In the genomic region with DNA sequence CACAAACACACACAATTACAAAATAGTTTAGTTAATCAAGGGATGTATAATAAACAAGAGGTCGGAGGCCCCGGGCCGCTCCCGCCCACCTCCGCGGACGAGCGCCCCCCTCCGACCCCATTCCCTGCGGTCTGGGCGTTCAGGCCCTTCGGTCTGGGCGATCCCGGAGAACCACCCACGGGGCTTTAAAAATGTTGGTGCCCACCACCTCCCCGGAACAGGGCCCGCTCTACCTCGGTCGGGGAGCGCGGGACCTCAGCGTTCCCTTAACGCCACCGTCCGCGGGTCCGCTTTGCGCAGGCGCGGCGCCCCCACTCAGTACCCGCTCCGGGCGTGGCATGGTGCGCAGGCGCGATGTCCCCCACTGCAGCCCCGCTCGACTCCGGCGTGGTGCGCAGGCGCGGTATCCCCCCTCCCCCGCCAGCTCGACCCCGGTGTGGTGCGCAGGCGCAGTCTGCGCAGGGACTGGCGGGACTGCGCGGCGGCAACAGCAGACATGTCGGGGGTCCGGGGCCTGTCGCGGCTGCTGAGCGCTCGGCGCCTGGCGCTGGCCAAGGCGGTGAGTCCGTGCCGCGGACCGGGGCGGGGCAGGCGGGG, we compare ENCODE assay signal across 8 cellular contexts. TPM values are rescaled to one million over a fixed set of nuclear protein-coding genes. Genes with fewer than 3 reads are reported as not detected.
DNase-seq lines count a peak whose midpoint lies in the region; ATAC-seq, FAIRE-seq and TF ChIP-seq lines count a peak whose summit lies in the region.

A gene with protein sequence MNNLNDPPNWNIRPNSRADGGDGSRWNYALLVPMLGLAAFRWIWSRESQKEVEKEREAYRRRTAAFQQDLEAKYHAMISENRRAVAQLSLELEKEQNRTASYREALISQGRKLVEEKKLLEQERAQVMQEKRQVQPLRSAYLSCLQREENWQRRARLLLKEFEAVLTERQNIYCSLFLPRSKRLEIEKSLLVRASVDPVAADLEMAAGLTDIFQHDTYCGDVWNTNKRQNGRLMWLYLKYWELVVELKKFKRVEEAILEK (minus strand): TSS at position 294 of the 597 bp plus-strand sequence. CDS start 1,304 bp downstream, outside the sequence.
SDHA (plus strand) TSS at position 461 of the 597 bp plus-strand sequence; CDS start at position 497, 36 bp downstream.

- TF ChIP-seq CTCF in AG09309 (IDR thresholded peaks at IDR 0.05; ENCODE audit: control insufficient read depth, insufficient read depth, low read depth, low read length, missing control alignments), result peak; percentile 44
- peak; percentile 43; the same call in 1 of the 2 replicates for TF ChIP-seq CTCF in WERI-Rb-1 (IDR thresholded peaks at IDR 0.05; ENCODE audit: low read depth, low read length)
- TF ChIP-seq CTCF in mammary epithelial cell (conservative IDR thresholded peaks at IDR 0.05 in 1 of 2, IDR thresholded peaks at IDR 0.05 in 1 of 2; ENCODE audit: extremely low read depth in 1 of 2, insufficient read depth in 1 of 2, low read depth in 1 of 2, low read length in 2 of 2), result peak in 1 of 2 donors; percentile 42

- WGBS in mammary epithelial cell (ENCODE audit: low coverage, missing lambda C conversion rate), result 3% methylated on average over 19 of the region's 69 CpGs
- WGBS in small intestine, 3 donors, result 0 to 1% (median 1%) methylated on average over 43 to 69 of the region's 69 CpGs

- peak; percentile 76 for ATAC-seq in GM18909 (IDR thresholded peaks at IDR 0.05; ENCODE audit: poor library complexity, unreplicated experiment)
- peak; percentile 72 for ATAC-seq in HG03139 (IDR thresholded peaks at IDR 0.05; ENCODE audit: unreplicated experiment)

- peak within 1 kb of the TSS; percentile 83 for H3K9ac ChIP-seq in mammary epithelial cell (ENCODE audit: insufficient read depth, low read length)

- H3K36me3 ChIP-seq in WERI-Rb-1 (peaks cover 20% of the 10 kb centered on the region), mammary epithelial cell (ENCODE audit: insufficient read depth, low read length) (no peaks in the 10 kb centered on the region), small intestine (ENCODE audit: control insufficient read depth in 2 of 2, insufficient read depth in 2 of 2, low read length in 2 of 2) (no peaks in the 10 kb centered on the region)

- in situ Hi-C loops in mammary epithelial cell (cut with MboI; ENCODE audit: low sequenced_read_pairs in 2 of 2), result no loop called here

- intact Hi-C loops in mammary epithelial cell (cut with micrococcal nuclease), result loop anchor here (1.0 kb wide), 2 partner anchors 30 to 176 kb away; no protein-coding TSS in a partner anchor

- H3K4me3 ChIP-seq in AG09309 (ENCODE audit: control insufficient read depth, low read depth, low read length) (peak within 1 kb of the TSS; percentile 82), WERI-Rb-1 (ENCODE audit: low read depth, low read length) (peak within 1 kb of the TSS; percentile 98), mammary epithelial cell (replicated peaks in 1 of 3; ENCODE audit: insufficient read depth in 1 of 3, low read depth in 2 of 3, low read length in 3 of 3) (peak within 1 kb of the TSS; percentile 78 to 99 (median 99)), small intestine (ENCODE audit: low read depth in 1 of 2, low read length in 2 of 2) (peak within 1 kb of the TSS; percentile 98 to 99)

- dilution Hi-C loops in mammary epithelial cell (cut with HindIII; ENCODE audit: low sequenced_read_pairs), result no loop called here

- H4K20me1 ChIP-seq in mammary epithelial cell (ENCODE audit: insufficient read depth, low read length), result peaks cover 2% of the 10 kb centered on the region

- no TSS peak for BruUV-seq in mammary epithelial cell (replicated peaks; lab: Mats Ljungman, UMichigan)

- DNase-seq in AG09309 (ENCODE audit: low read depth) (peak; percentile 50), NCI-H2196 treated with DMSO at 0.1 percent for 48 hours (lab: John Stamatoyannopoulos, UW; ENCODE audit: unreplicated experiment) (peak; percentile 70), WERI-Rb-1 (peak; percentile 98), mammary epithelial cell (peak; percentile 84), iPS-NIHi7 (ENCODE audit: extremely low spot score) (peak; percentile 100), small intestine (peak; percentile 95)

- H3K9me3 ChIP-seq in WERI-Rb-1 (ENCODE audit: severe bottlenecking), result no peaks in the 10 kb centered on the region
- no peaks in the 10 kb centered on the region for H3K9me3 ChIP-seq in mammary epithelial cell (replicated peaks; ENCODE audit: insufficient read depth, low read length)
- no peaks in the 10 kb centered on the region for H3K9me3 ChIP-seq in small intestine (ENCODE audit: control insufficient read depth, low read depth)

- peaks cover 15% of the 10 kb centered on the region for H3K4me1 ChIP-seq in mammary epithelial cell (ENCODE audit: insufficient read depth, low read length)
- no peaks in the 10 kb centered on the region for H3K4me1 ChIP-seq in small intestine (ENCODE audit: control insufficient read depth in 2 of 2, insufficient read depth in 1 of 2, low read depth in 1 of 2, low read length in 1 of 2)

- H3K27me3 ChIP-seq in WERI-Rb-1 (ENCODE audit: insufficient read depth, low read depth, severe bottlenecking) (no peaks in the 10 kb centered on the region), mammary epithelial cell (ENCODE audit: insufficient read depth, low read length) (no peaks in the 10 kb centered on the region), small intestine (ENCODE audit: control insufficient read depth in 2 of 2, insufficient read depth in 2 of 2, low read length in 2 of 2) (no peaks in the 10 kb centered on the region)

- peaks cover 81% of the 10 kb centered on the region for H3K79me2 ChIP-seq in mammary epithelial cell (ENCODE audit: insufficient read depth, low read length)

- H3K27ac ChIP-seq in WERI-Rb-1 (peak within 1 kb of the TSS; percentile 94), mammary epithelial cell (ENCODE audit: insufficient read depth, low read depth, low read length) (peak within 1 kb of the TSS; percentile 69), small intestine (ENCODE audit: low read depth in 1 of 2, low read length in 1 of 2) (peak within 1 kb of the TSS; percentile 94 to 97)

- CTCF ChIA-PET in mammary epithelial cell (lab: Charles Lee; ENCODE audit: low non-redundant PET), result interaction anchor here (0.7 kb wide), 2 partner anchors 30 to 31 kb away, joined by 5 to 7 read pairs; no protein-coding TSS in a partner anchor

- H2AFZ ChIP-seq in mammary epithelial cell (ENCODE audit: low read depth, low read length), result peak within 1 kb of the TSS; percentile 91

- H3K4me2 ChIP-seq in mammary epithelial cell (ENCODE audit: insufficient read depth, low read depth, low read length), result peak within 1 kb of the TSS; percentile 86

- FAIRE-seq in small intestine (lab: Jason Lieb, UNC), result no peak

RNA-seq across cellular contexts. Expression of the first gene that starts in this region (rescaled TPM):
- 1 to 10 TPM; 4.5 to 7.4 TPM for total RNA-seq in mammary epithelial cell
- polyA plus RNA-seq in mammary epithelial cell, result 3.1 TPM
- 1.8 TPM for polyA minus RNA-seq in mammary epithelial cell
- polyA plus RNA-seq in small intestine, result 1 to 10 TPM; 1.3 to 3.1 (median 1.4) TPM

RNA-seq across cellular contexts. Expression of gene SDHA, which starts in this region (rescaled TPM):
- total RNA-seq in mammary epithelial cell, result 100 to 1,000 TPM in 1 of 2 donors, 10 to 100 TPM in 1; 73.8 to 197 TPM
- polyA plus RNA-seq in mammary epithelial cell, result 128 TPM
- 231 TPM for polyA minus RNA-seq in mammary epithelial cell
- polyA plus RNA-seq in small intestine, result 100 to 1,000 TPM; 208 to 377 (median 327) TPM

Comparison
In these comparisons a context has a peak if more than half of its experiments do, and no peak if none do; other contexts are left out.
1. Peak in every context shown above with its lines: DNase-seq, ATAC-seq, H3K4me3 ChIP-seq and H3K27ac ChIP-seq.
2. DNase-seq: peak in every context shown above with its lines; median percentile 100 in iPS-NIHi7; 98 in WERI-Rb-1; 95 in small intestine; 84 in mammary epithelial cell; 70 in NCI-H2196 treated with DMSO at 0.1 percent for 48 hours; 50 in AG09309.